In genomic region chr21:14403681-14404318, GRCh38 we compare ENCODE assay signal across 8 cellular contexts.
A peak's percentile ranks its signal among the peaks of the same experiment; 100 is the strongest.
DNase-seq lines count a peak whose midpoint lies in the region; ATAC-seq and TF ChIP-seq lines count a peak whose summit lies in the region.

No MANE protein-coding gene starts in this region.

- ATAC-seq in GM21515 (IDR thresholded peaks at IDR 0.05; ENCODE audit: unreplicated experiment), result no peak

- peak; percentile 86 for TF ChIP-seq CTCF in 22Rv1 (IDR thresholded peaks at IDR 0.05)

- no peak overlapping the region for H3K27ac ChIP-seq in 22Rv1

- DNase-seq in GDM1 (lab: John Stamatoyannopoulos, UW) (peak; percentile 5), KBM-7 (peak; percentile 70), SW480 (ENCODE audit: low spot score) (peak; percentile 44), glomerular visceral epithelial cell (ENCODE audit: extremely low spot score) (peak; percentile 30), superior temporal gyrus (ENCODE audit: extremely low spot score) (peak; percentile 67), ecto neural progenitor cell (ENCODE audit: low spot score) (no peak)

- in situ Hi-C loops in KBM-7 (cut with MboI; ENCODE audit: low pct_unique_long_range_greater_than_20kb, low sequenced_read_pairs), result no loop called here
